In genomic region chr5:84568171-84568570, GRCh38 we compare ENCODE assay signal across 2 cellular contexts.
A peak's percentile ranks its signal among the peaks of the same experiment; 100 is the strongest.
TF ChIP-seq lines count a peak whose summit lies in the region.

No MANE protein-coding gene starts in this region.

TF ChIP-seq in GM23338, 12 proteins besides CTCF, POLR2A, EP300 and RAD21:
- peak; percentile 88 for TF ChIP-seq ZNF462 (CRISPR knock-in tag; IDR thresholded peaks at IDR 0.05)
- no peak for TF ChIP-seq STAT1 (IDR thresholded peaks at IDR 0.05; ENCODE audit: unreplicated experiment)

TF ChIP-seq in WTC11, 78 proteins besides CTCF, POLR2A, EP300 and RAD21:
- TF ChIP-seq ZNF532 (CRISPR knock-in tag; IDR thresholded peaks at IDR 0.05; ENCODE audit: borderline replicate concordance) (no peak), FOXK1 (CRISPR knock-in tag; IDR thresholded peaks at IDR 0.05) (no peak), ZBTB21 (CRISPR knock-in tag; IDR thresholded peaks at IDR 0.05; ENCODE audit: borderline replicate concordance) (no peak), NFYB (CRISPR knock-in tag; conservative IDR thresholded peaks at IDR 0.05; ENCODE audit: low read depth) (no peak), ZSCAN18 (CRISPR knock-in tag; IDR thresholded peaks at IDR 0.05) (no peak), PREB (CRISPR knock-in tag; IDR thresholded peaks at IDR 0.05; ENCODE audit: borderline replicate concordance) (no peak)
